ENCODE assay signal across 32 cellular contexts in the genomic region with DNA sequence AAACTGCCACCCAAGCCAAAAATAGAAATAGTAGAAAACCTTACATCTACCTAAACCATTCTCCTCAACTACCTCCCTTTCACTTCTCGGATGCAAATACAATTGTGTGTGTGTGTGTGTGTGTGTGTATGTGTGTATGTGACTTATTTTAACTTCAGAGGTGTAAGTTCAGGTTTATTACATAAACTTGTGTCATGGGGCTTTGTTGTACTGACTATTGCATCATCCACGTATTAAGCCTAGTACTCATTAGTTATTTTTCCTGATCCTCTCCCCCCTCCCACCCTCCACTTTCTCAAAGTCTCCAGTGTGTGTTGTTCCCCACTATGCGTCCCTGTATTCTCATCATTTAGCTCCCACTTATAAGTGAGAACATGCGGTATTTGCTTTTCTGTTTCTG.
"Had no signal": no experiment of that assay in that cellular context is flagged by ENCODE, and none has a peak within 500 bp of the region (broad histone marks: within the 10 kb centered on the region; RNA-seq: fewer than 3 reads in every experiment).

No MANE protein-coding gene starts in this region.

- H3K4me2 ChIP-seq: SK-N-SH had no signal

- H3K4me3 ChIP-seq: cardiac muscle cell, SJCRH30 had no signal

- H3K4me1 ChIP-seq: SJCRH30 had no signal

- FAIRE-seq: TTC549 had no signal

- H3K9me3 ChIP-seq: SJCRH30, SK-N-SH had no signal

- H3K9ac ChIP-seq: SK-N-SH had no signal

- H3K9me3 Mint-ChIP-seq: activated CD4-positive, alpha-beta T cell treated with anti-CD3 and anti-CD28 coated beads, Interleukin-2, amount 10 ng/mL, durations not matched to agents 24 days and 14 days; activated CD8-positive, alpha-beta T cell treated with anti-CD3 and anti-CD28 coated beads for 36 hours; activated naive CD8-positive, alpha-beta T cell treated with anti-CD3 and anti-CD28 coated beads for 36 hours; activated T-cell treated with anti-CD3 and anti-CD28 coated beads, Interleukin-2, amount 50 U/mL, for 72 hours; activated T-helper 17 cell treated with anti-CD3 and anti-CD28 coated beads, Interleukin-2, amount 50 U/mL, for 72 hours; central memory CD8-positive, alpha-beta T cell; T-helper 1 cell treated with Interleukin-12 subunit alpha and Interleukin-12 subunit beta and Interleukin-4 antibody, amounts not matched to agents 30 μg/mL and 1 μg/mL, for 36 hours; T-helper 2 cell treated with Interferon-gamma antibody and Interleukin-4, amounts not matched to agents 5 μg/mL and 100 μg/mL, for 36 hours had no signal

- H3K4me3 Mint-ChIP-seq: activated CD4-positive, alpha-beta T cell treated with anti-CD3 and anti-CD28 coated beads, Interleukin-2, amount 10 ng/mL, durations not matched to agents 24 days and 14 days; activated CD8-positive, alpha-beta T cell treated with anti-CD3 and anti-CD28 coated beads for 36 hours; activated naive CD8-positive, alpha-beta T cell treated with anti-CD3 and anti-CD28 coated beads for 36 hours; activated T-cell treated with anti-CD3 and anti-CD28 coated beads, Interleukin-2, amount 50 U/mL, for 72 hours; activated T-helper 17 cell treated with anti-CD3 and anti-CD28 coated beads, Interleukin-2, amount 50 U/mL, for 72 hours; central memory CD8-positive, alpha-beta T cell; T-helper 1 cell treated with Interleukin-12 subunit alpha and Interleukin-12 subunit beta and Interleukin-4 antibody, amounts not matched to agents 30 μg/mL and 1 μg/mL, for 36 hours; T-helper 2 cell treated with Interferon-gamma antibody and Interleukin-4, amounts not matched to agents 5 μg/mL and 100 μg/mL, for 36 hours had no signal

- H3K27me3 ChIP-seq: brain microvascular endothelial cell, cardiac muscle cell, SJCRH30 had no signal

- H3K27ac Mint-ChIP-seq: activated CD4-positive, alpha-beta T cell treated with anti-CD3 and anti-CD28 coated beads, Interleukin-2, amount 10 ng/mL, durations not matched to agents 24 days and 14 days; activated CD8-positive, alpha-beta T cell treated with anti-CD3 and anti-CD28 coated beads for 36 hours; activated naive CD8-positive, alpha-beta T cell treated with anti-CD3 and anti-CD28 coated beads for 36 hours; activated T-cell treated with anti-CD3 and anti-CD28 coated beads, Interleukin-2, amount 50 U/mL, for 72 hours; activated T-helper 17 cell treated with anti-CD3 and anti-CD28 coated beads, Interleukin-2, amount 50 U/mL, for 72 hours; T-helper 1 cell treated with Interleukin-12 subunit alpha and Interleukin-12 subunit beta and Interleukin-4 antibody, amounts not matched to agents 30 μg/mL and 1 μg/mL, for 36 hours; T-helper 2 cell treated with Interferon-gamma antibody and Interleukin-4, amounts not matched to agents 5 μg/mL and 100 μg/mL, for 36 hours had no signal

- DNase-seq: activated CD4-positive, alpha-beta T cell treated with anti-CD3 and anti-CD28 coated beads, Interleukin-2, amount 10 ng/mL, durations not matched to agents 24 days and 14 days; activated CD4-positive, alpha-beta T cell treated with anti-CD3 and anti-CD28 coated beads, Interleukin-2, amount 50 U/mL, for 4 hours; activated CD8-positive, alpha-beta T cell treated with anti-CD3 and anti-CD28 coated beads for 36 hours; activated effector memory CD4-positive, alpha-beta T cell treated with anti-CD3 and anti-CD28 coated beads, Interleukin-2, amount 50 U/mL, for 16 hours; activated naive CD4-positive, alpha-beta T cell; activated naive CD4-positive, alpha-beta T cell treated with anti-CD3 and anti-CD28 coated beads, Interleukin-2, amount 50 U/mL, for 16 hours; activated naive CD8-positive, alpha-beta T cell treated with anti-CD3 and anti-CD28 coated beads for 36 hours; activated T-cell treated with anti-CD3 and anti-CD28 coated beads, Interleukin-2, amount 50 U/mL, for 1 hour; activated T-cell treated with anti-CD3 and anti-CD28 coated beads, Interleukin-2, amount 50 U/mL, for 72 hours; amniotic stem cell; aorta; brain microvascular endothelial cell; NCI-H1048; NCI-H1436; NCI-H1694; NCI-H1930; NCI-H2081 treated with DMSO at 0.1 percent for 48 hours; NCI-H226; NCI-H446 treated with DMSO at 0.1 percent for 48 hours; NCI-H524; NCI-H69; NCI-H82; SHP77; SJCRH30 had no signal

- H3K36me3 ChIP-seq: brain microvascular endothelial cell, cardiac muscle cell, SJCRH30 had no signal

- H3K27ac ChIP-seq: brain microvascular endothelial cell, cardiac muscle cell, SJCRH30 had no signal

- H3K9me2 ChIP-seq: SK-N-SH had no signal

- ATAC-seq: activated CD8-positive, alpha-beta T cell treated with anti-CD3 and anti-CD28 coated beads for 36 hours; activated T-cell treated with anti-CD3 and anti-CD28 coated beads, Interleukin-2, amount 50 U/mL, for 72 hours; activated T-helper 17 cell treated with anti-CD3 and anti-CD28 coated beads, Interleukin-2, amount 50 U/mL, for 72 hours; Panc1 had no signal

- H3K36me3 Mint-ChIP-seq: activated naive CD8-positive, alpha-beta T cell treated with anti-CD3 and anti-CD28 coated beads for 36 hours had no signal
